8 cellular contexts compared by ENCODE assay signal in the genomic region with DNA sequence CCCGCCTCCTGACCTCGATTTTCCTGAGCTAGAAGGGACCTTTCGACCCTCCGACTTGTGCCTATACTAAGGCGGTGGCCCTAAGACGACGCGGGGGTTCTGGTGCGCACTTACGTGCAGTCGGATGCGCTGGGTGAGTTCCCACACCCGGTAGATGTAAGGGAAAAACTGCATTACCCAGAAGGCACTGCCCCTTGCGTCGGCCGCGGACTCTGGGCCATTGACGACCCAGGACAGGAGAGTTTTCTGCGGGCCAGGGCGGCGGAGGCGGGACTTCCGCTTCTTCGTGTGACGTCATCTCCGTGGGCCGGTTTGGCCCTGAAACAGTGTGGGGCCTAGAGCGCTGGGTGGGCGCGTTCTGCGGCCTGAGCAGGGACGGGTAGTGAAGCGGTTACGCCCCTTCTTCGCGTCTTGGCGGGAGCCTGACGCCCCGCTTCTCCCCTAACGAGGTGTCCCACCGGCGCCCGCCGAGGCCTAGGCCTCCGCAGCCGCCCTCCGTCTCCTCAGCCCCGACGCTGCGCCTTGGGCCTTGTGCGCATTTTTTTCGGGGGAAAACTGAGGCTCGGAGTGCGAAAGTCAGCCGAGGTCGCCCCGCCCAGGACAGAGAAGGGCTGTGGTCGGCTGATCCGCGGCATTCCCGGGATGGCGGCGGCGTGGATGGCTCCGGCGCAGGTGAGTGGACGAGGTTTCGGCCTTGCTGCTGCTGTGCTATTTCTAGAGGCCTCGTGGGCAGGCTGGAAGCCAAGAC. TPM values are rescaled to one million over a fixed set of nuclear protein-coding genes. Genes with fewer than 3 reads are reported as not detected.
DNase-seq lines count a peak whose midpoint lies in the region; ATAC-seq and TF ChIP-seq lines count a peak whose summit lies in the region.

A gene (plus strand): TSS at position 321 of the 748 bp plus-strand sequence. CDS start 322 bp downstream, at position 643.

- peaks cover 65% of the 10 kb centered on the region for H3K36me3 Mint-ChIP-seq in activated T-cell treated with anti-CD3 and anti-CD28 coated beads, Interleukin-2, amount 50 U/mL, for 24 hours (ENCODE audit: low read depth)

- peak; percentile 24 for TF ChIP-seq POLR2A in esophagus muscularis mucosa (IDR thresholded peaks at IDR 0.05; ENCODE audit: low read depth)

- peaks cover 51% of the 10 kb centered on the region for H3K79me2 ChIP-seq in PC-9 (ENCODE audit: low read depth)

- CTCF ChIA-PET in PC-9 (lab: Charles Lee) = no interaction called here

- H3K27ac Mint-ChIP-seq in activated T-cell treated with anti-CD3 and anti-CD28 coated beads, Interleukin-2, amount 50 U/mL, for 24 hours = no peak within 1 kb of the TSS

- H4K20me1 ChIP-seq in PC-9 (ENCODE audit: insufficient read depth) = peaks cover 38% of the 10 kb centered on the region

- H2AFZ ChIP-seq in PC-9 = peak within 1 kb of the TSS; percentile 85

- POLR2A ChIA-PET in PC-9 (lab: Charles Lee; ENCODE audit: unreplicated experiment) = no interaction called here

- H3K4me3 Mint-ChIP-seq in activated T-cell treated with anti-CD3 and anti-CD28 coated beads, Interleukin-2, amount 50 U/mL, for 24 hours = no peak within 1 kb of the TSS

- peaks cover 20% of the 10 kb centered on the region for H3F3A ChIP-seq in PC-9 (ENCODE audit: insufficient read depth, low read depth)

- H3K36me3 ChIP-seq in PC-9 (ENCODE audit: low read depth) (peaks cover 27% of the 10 kb centered on the region), esophagus muscularis mucosa (peaks cover 12 to 37% (median 17%) of the 10 kb centered on the region in 4 donors), muscle layer of duodenum (ENCODE audit: control insufficient read depth in 1 of 2, insufficient read depth in 2 of 2, low read length in 2 of 2) (peaks cover 10 to 33% of the 10 kb centered on the region in 2 donors)

- peak; percentile 78 for ATAC-seq in GM21723 (IDR thresholded peaks at IDR 0.05; ENCODE audit: unreplicated experiment)

- H3K4me3 ChIP-seq in PC-9 = peak within 1 kb of the TSS; percentile 79
- H3K4me3 ChIP-seq in esophagus muscularis mucosa = peak within 1 kb of the TSS; percentile 74 to 92 (median 90)
- H3K4me3 ChIP-seq in muscle layer of duodenum (ENCODE audit: low read depth in 1 of 2, low read length in 2 of 2) = peak within 1 kb of the TSS; percentile 76 to 91

- 0% methylated on average over 39 of the region's 69 CpGs for WGBS in esophagus muscularis mucosa

- intact Hi-C loops in PC-9 (cut with micrococcal nuclease; ENCODE audit: unreplicated experiment) = loop anchor here (1.0 kb wide), 4 partner anchors 40 to 83 kb away; a partner anchor contains a TSS
- intact Hi-C loops in esophagus muscularis mucosa (cut with DNase I) = loop anchor here (10.0 kb wide), 1 partner anchor 74 kb away; a partner anchor contains a TSS

- DNase-seq in DMS53 treated with DMSO at 0.1 percent for 48 hours (lab: John Stamatoyannopoulos, UW; ENCODE audit: unreplicated experiment) = peak; percentile 89
- peak; percentile 97 for DNase-seq in KBM-7
- peak; percentile 92 to 96 for DNase-seq in PC-9
- DNase-seq in activated T-cell treated with anti-CD3 and anti-CD28 coated beads, Interleukin-2, amount 50 U/mL, for 24 hours = peak; percentile 99
- DNase-seq in esophagus muscularis mucosa (ENCODE audit: extremely low spot score) = peak; percentile 99
- peak; percentile 95 to 96 for DNase-seq in stimulated activated CD8-positive, alpha-beta memory T cell treated with anti-CD3 and anti-CD28 coated beads, Interleukin-7, amount 100 ng/mL, for 4 hours (ENCODE audit: low read depth in 2 of 2)

- peaks cover 37% of the 10 kb centered on the region for H3K4me1 Mint-ChIP-seq in activated T-cell treated with anti-CD3 and anti-CD28 coated beads, Interleukin-2, amount 50 U/mL, for 24 hours (ENCODE audit: low read depth)

- BruUV-seq in PC-9 (replicated peaks; lab: Mats Ljungman, UMichigan) = TSS peak; percentile 37

- no peaks in the 10 kb centered on the region for H3K27me3 Mint-ChIP-seq in activated T-cell treated with anti-CD3 and anti-CD28 coated beads, Interleukin-2, amount 50 U/mL, for 24 hours

- H3K9me3 Mint-ChIP-seq in activated T-cell treated with anti-CD3 and anti-CD28 coated beads, Interleukin-2, amount 50 U/mL, for 24 hours = peaks cover 8% of the 10 kb centered on the region

- in situ Hi-C loops in KBM-7 (cut with MboI; ENCODE audit: low pct_unique_long_range_greater_than_20kb, low sequenced_read_pairs) = no loop called here

- no peaks in the 10 kb centered on the region for H3K9me2 ChIP-seq in PC-9 (ENCODE audit: insufficient read depth)

- H3K4me2 ChIP-seq in PC-9 = peak within 1 kb of the TSS; percentile 91

- TF ChIP-seq EP300 in esophagus muscularis mucosa (IDR thresholded peaks at IDR 0.05) = no peak

- TF ChIP-seq CTCF in PC-9 (conservative IDR thresholded peaks at IDR 0.05) (peak; percentile 26; the same call in 1 of the 2 replicates), esophagus muscularis mucosa (IDR thresholded peaks at IDR 0.05) (no peak)

- peak within 1 kb of the TSS; percentile 97 for H3K27ac ChIP-seq in PC-9
- peak within 1 kb of the TSS; percentile 97 to 100 (median 98) for H3K27ac ChIP-seq in esophagus muscularis mucosa (replicated peaks in 1 of 4)
- peak within 1 kb of the TSS; percentile 100 for H3K27ac ChIP-seq in muscle layer of duodenum (ENCODE audit: low read length)

- no peaks in the 10 kb centered on the region for H3K9me3 ChIP-seq in PC-9 (ENCODE audit: insufficient read depth, low read depth)
- no peaks in the 10 kb centered on the region for H3K9me3 ChIP-seq in esophagus muscularis mucosa
- H3K9me3 ChIP-seq in muscle layer of duodenum (ENCODE audit: control insufficient read depth in 1 of 2, low read length in 2 of 2) = no peaks in the 10 kb centered on the region

- H3K4me1 ChIP-seq in PC-9 (replicated peaks; ENCODE audit: insufficient read depth) (peaks cover 41% of the 10 kb centered on the region), esophagus muscularis mucosa (peaks cover 34 to 55% (median 48%) of the 10 kb centered on the region in 4 donors), muscle layer of duodenum (ENCODE audit: control insufficient read depth in 1 of 2, insufficient read depth in 2 of 2, low read length in 2 of 2) (peaks cover 9 to 21% of the 10 kb centered on the region in 2 donors)

- H3K27me3 ChIP-seq in PC-9 (ENCODE audit: insufficient read depth, low read depth) (no peaks in the 10 kb centered on the region), esophagus muscularis mucosa (no peaks in the 10 kb centered on the region), muscle layer of duodenum (ENCODE audit: low read depth, low read length) (no peaks in the 10 kb centered on the region)

RNA-seq across cellular contexts. Expression of the gene that starts here (rescaled TPM):
- total RNA-seq in PC-9 (2021) (84.0 and 94.2 TPM in 2 replicates), esophagus muscularis mucosa (10 to 100 TPM; 46.1 to 75.0 (median 50.1) TPM)

Comparison
In these comparisons a context has a peak if more than half of its experiments do, and no peak if none do; other contexts are left out.
1. Peak in every context shown above with its lines: DNase-seq, ATAC-seq, H3K4me3 ChIP-seq and H3K27ac ChIP-seq.